Comparison of ENCODE assay signal across 13 cellular contexts in the genomic region with DNA sequence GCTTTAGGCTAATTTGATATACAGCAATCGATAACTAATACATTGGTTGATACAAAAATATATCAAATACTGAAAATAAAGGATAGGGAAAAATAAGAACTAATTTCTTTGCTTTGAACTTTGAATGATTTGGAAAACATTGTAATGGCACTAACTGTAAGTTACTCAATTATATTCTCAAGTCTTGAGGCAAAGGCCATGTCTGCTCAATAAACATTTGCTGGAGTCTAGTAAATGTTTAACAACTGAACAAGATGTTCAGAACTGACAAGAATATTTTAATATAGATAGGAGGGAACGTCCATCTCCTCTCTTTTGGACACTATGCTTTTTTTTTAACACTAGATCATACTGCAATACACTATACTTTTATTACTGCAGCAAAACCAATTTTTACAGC.
"Had no signal": no experiment of that assay in that cellular context is flagged by ENCODE, and none has a peak within 500 bp of the region (broad histone marks: within the 10 kb centered on the region; RNA-seq: fewer than 3 reads in every experiment).

No MANE protein-coding gene starts in this region.

- H3K27me3 Mint-ChIP-seq: activated B cell treated with CpG ODN at 0.5 μM for 24 hours; stimulated activated naive CD8-positive, alpha-beta T cell treated with anti-CD3 and anti-CD28 coated beads, Interleukin-15, Interleukin-2, amounts not matched to agents 100 ng/mL and 50 ng/mL, for 24 hours had no signal

- H3K9me3 Mint-ChIP-seq: activated B cell treated with CpG ODN at 0.5 μM for 24 hours; activated T-helper 2 cell treated with anti-CD3 and anti-CD28 coated beads, Interferon-gamma antibody, Interleukin-2, Interleukin-4, amounts not matched to agents 10 μg/mL and 5 μg/mL and 100 μg/mL, durations not matched to agents 14 hours and 24 hours and 36 hours; stimulated activated naive CD8-positive, alpha-beta T cell treated with anti-CD3 and anti-CD28 coated beads, Interleukin-15, Interleukin-2, amounts not matched to agents 100 ng/mL and 50 ng/mL, for 24 hours; T-helper 1 cell treated with Interleukin-12 subunit alpha and Interleukin-12 subunit beta and Interleukin-4 antibody, amounts not matched to agents 30 μg/mL and 1 μg/mL, for 36 hours had no signal

- H3K4me3 Mint-ChIP-seq: T-helper 1 cell treated with Interleukin-12 subunit alpha and Interleukin-12 subunit beta and Interleukin-4 antibody, amounts not matched to agents 30 μg/mL and 1 μg/mL, for 36 hours had no signal

- DNase-seq: activated B cell treated with CpG ODN at 0.5 μM for 24 hours; activated CD4-positive, alpha-beta T cell treated with anti-CD3 and anti-CD28 coated beads, Interleukin-2, amount 50 U/mL, for 1 hour; activated naive CD4-positive, alpha-beta T cell treated with anti-CD3 and anti-CD28 coated beads, Interleukin-2, amount 50 U/mL, for 16 hours; activated T-cell treated with anti-CD3 and anti-CD28 coated beads for 4 hours; amniotic stem cell; dermis blood vessel endothelial cell; endodermal cell; hypothalamus; stimulated activated CD4-positive, alpha-beta T cell treated with anti-CD3 and anti-CD28 coated beads, Interleukin-15, amount 100 ng/mL, for 24 hours; stimulated activated CD4-positive, alpha-beta T cell treated with anti-CD3 and anti-CD28 coated beads, Interleukin-4, amount 100 ng/mL, for 24 hours had no signal

- H3K27ac Mint-ChIP-seq: activated T-helper 2 cell treated with anti-CD3 and anti-CD28 coated beads, Interferon-gamma antibody, Interleukin-2, Interleukin-4, amounts not matched to agents 10 μg/mL and 5 μg/mL and 100 μg/mL, durations not matched to agents 14 hours and 24 hours and 36 hours; endodermal cell; stimulated activated naive CD8-positive, alpha-beta T cell treated with anti-CD3 and anti-CD28 coated beads, Interleukin-15, Interleukin-2, amounts not matched to agents 100 ng/mL and 50 ng/mL, for 24 hours; T-helper 1 cell treated with Interleukin-12 subunit alpha and Interleukin-12 subunit beta and Interleukin-4 antibody, amounts not matched to agents 30 μg/mL and 1 μg/mL, for 36 hours had no signal
